In the genomic region with DNA sequence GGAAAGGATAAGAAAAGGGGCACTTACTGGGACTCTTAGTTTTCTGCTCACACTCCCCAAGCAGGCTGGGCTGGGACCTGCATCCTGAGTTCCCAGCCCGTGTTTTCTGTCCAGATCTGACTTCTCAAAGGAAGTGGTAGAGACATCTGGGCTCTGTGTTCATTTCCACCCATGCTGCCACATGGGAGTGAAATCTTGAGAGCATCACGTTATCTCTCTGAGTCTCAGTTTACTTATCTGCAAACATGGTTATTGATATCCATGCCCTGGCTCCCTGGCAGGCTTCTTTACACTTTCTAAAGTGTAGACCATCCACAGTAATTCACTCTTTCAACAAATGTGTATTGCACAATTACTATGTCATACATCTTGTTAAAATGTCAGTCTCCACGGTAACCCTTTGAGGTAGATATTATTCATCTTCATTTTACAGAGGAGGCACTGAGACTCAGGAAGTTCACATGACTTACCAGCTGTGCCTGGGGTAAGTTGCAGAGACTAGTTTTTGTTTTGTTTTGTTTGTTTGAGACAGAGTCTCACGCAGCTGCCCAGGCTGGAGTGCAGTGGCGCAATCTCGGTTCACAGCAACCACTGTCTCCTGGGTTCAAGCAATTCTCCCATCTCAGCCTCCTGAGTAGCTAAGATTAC, we compare ENCODE assay signal across 8 cellular contexts. TPM values are rescaled to one million over a fixed set of nuclear protein-coding genes. Genes with fewer than 3 reads are reported as not detected.
DNase-seq lines count a peak whose midpoint lies in the region; ATAC-seq and TF ChIP-seq lines count a peak whose summit lies in the region.

No MANE protein-coding gene starts in this region.

- intact Hi-C loops in esophagus squamous epithelium (cut with DNase I) (no loop called here), dorsolateral prefrontal cortex (cut with DNase I) (no loop called here)

- peak overlapping the region; percentile 84 for H3K4me3 Mint-ChIP-seq in T-helper 17 cell

- H3K4me1 Mint-ChIP-seq in T-helper 17 cell, result peaks cover 35% of the 10 kb centered on the region

- TF ChIP-seq CTCF in GM12865 (IDR thresholded peaks at IDR 0.05; ENCODE audit: insufficient read depth, low read depth, low read length, missing control alignments) (no peak), HL-60 (IDR thresholded peaks at IDR 0.05; ENCODE audit: insufficient read depth, low read length) (no peak), esophagus squamous epithelium (IDR thresholded peaks at IDR 0.05) (no peak), suprapubic skin (IDR thresholded peaks at IDR 0.05) (no peak), dorsolateral prefrontal cortex (IDR thresholded peaks at IDR 0.05 in 54 of 56, conservative IDR thresholded peaks at IDR 0.05 in 2 of 56; ENCODE audit: low read depth in 1 of 56, partially characterized antibody in 56 of 56) (no peak)

- no peak for TF ChIP-seq EP300 in suprapubic skin (IDR thresholded peaks at IDR 0.05)

- DNase-seq in GM12865 (ENCODE audit: low read depth), result peak; percentile 88
- peak; percentile 75 to 87 for DNase-seq in HL-60 (ENCODE audit: low read depth in 1 of 2, low spot score in 1 of 2)
- no peak for DNase-seq in T-helper 17 cell
- DNase-seq in esophagus squamous epithelium (lab: John Stamatoyannopoulos, UW), result no peak
- DNase-seq in suprapubic skin (ENCODE audit: low spot score in 2 of 2), result no peak
- no peak for DNase-seq in DMS79 (lab: John Stamatoyannopoulos, UW)
- no peak for DNase-seq in NCI-H1048 (lab: John Stamatoyannopoulos, UW)
- DNase-seq in dorsolateral prefrontal cortex, result no peak

- H3K4me3 ChIP-seq in GM12865 (ENCODE audit: low read depth, low read length) (no peak overlapping the region; the same call in 1 of the 2 replicates), HL-60 (replicated peaks; ENCODE audit: insufficient read depth, low read length) (no peak overlapping the region), esophagus squamous epithelium (no peak overlapping the region), suprapubic skin (no peak overlapping the region), dorsolateral prefrontal cortex (no peak overlapping the region)

- peak overlapping the region; percentile 49 for H3K27ac ChIP-seq in HL-60 (replicated peaks)
- H3K27ac ChIP-seq in esophagus squamous epithelium, result peak overlapping the region; percentile 63 to 83 (median 68)
- H3K27ac ChIP-seq in suprapubic skin, result peak overlapping the region; percentile 55
- peak overlapping the region in 9 of 59 donors; percentile 0 to 42 (median 16) for H3K27ac ChIP-seq in dorsolateral prefrontal cortex

- WGBS in esophagus squamous epithelium, 2 donors, result 15 to 19% methylated on average over 6 of the region's 6 CpGs
- WGBS in suprapubic skin, result 49% methylated on average over 6 of the region's 6 CpGs

- peaks cover 27 to 53% (median 36%) of the 10 kb centered on the region in 3 donors for H3K4me1 ChIP-seq in esophagus squamous epithelium
- peaks cover 37% of the 10 kb centered on the region for H3K4me1 ChIP-seq in suprapubic skin

- H3K27me3 ChIP-seq in HL-60 (ENCODE audit: insufficient read depth, poor library complexity, severe bottlenecking), result no peaks in the 10 kb centered on the region
- H3K27me3 ChIP-seq in esophagus squamous epithelium, result no peaks in the 10 kb centered on the region
- no peaks in the 10 kb centered on the region for H3K27me3 ChIP-seq in suprapubic skin
- no peaks in the 10 kb centered on the region for H3K27me3 ChIP-seq in dorsolateral prefrontal cortex

- H3K9me3 ChIP-seq in T-helper 17 cell (ENCODE audit: control insufficient read depth, low read length, poor library complexity, severe bottlenecking), result no peaks in the 10 kb centered on the region
- no peaks in the 10 kb centered on the region for H3K9me3 ChIP-seq in esophagus squamous epithelium
- H3K9me3 ChIP-seq in suprapubic skin, result no peaks in the 10 kb centered on the region

- peak overlapping the region; percentile 96 for H3K27ac Mint-ChIP-seq in T-helper 17 cell

- ATAC-seq in T-helper 17 cell, result peak; percentile 51

- H3K27me3 Mint-ChIP-seq in T-helper 17 cell, result no peaks in the 10 kb centered on the region

- TF ChIP-seq POLR2A in esophagus squamous epithelium (IDR thresholded peaks at IDR 0.05) (peak in 1 of 4 donors; percentile 50), suprapubic skin (IDR thresholded peaks at IDR 0.05) (no peak)

- H3K36me3 ChIP-seq in esophagus squamous epithelium (peaks cover 0 to 6% (median 0%) of the 10 kb centered on the region in 3 donors), suprapubic skin (no peaks in the 10 kb centered on the region)

- no peaks in the 10 kb centered on the region for H3K36me3 Mint-ChIP-seq in T-helper 17 cell (ENCODE audit: low read depth)

RNA-seq across cellular contexts. Expression of gene ZNF688, which starts 3.4 kb away (rescaled TPM):
- total RNA-seq in T-helper 17 cell (10 to 100 TPM; 11.4 to 14.0 TPM), esophagus squamous epithelium (10 to 100 TPM in 2 of 4 donors, 1 to 10 TPM in 2; 5.4 to 15.3 (median 10.2) TPM), suprapubic skin (10 to 100 TPM in 3 of 4 donors, 1 to 10 TPM in 1; 9.9 to 33.0 (median 20.0) TPM), dorsolateral prefrontal cortex (10 to 100 TPM in 118 of 120 experiments, 1 to 10 TPM in 2; 9.8 to 27.9 (median 15.6) TPM)

RNA-seq across cellular contexts. Expression of gene ZNF764, which starts 9.9 kb away (rescaled TPM):
- total RNA-seq in T-helper 17 cell (10 to 100 TPM; 19.5 to 21.4 TPM), esophagus squamous epithelium (1 to 10 TPM; 4.7 to 8.3 (median 7.2) TPM), suprapubic skin (10 to 100 TPM in 1 of 4 donors, 1 to 10 TPM in 3; 5.5 to 10.5 (median 8.7) TPM), dorsolateral prefrontal cortex (10 to 100 TPM in 102 of 120 experiments, 1 to 10 TPM in 18; 8.2 to 19.0 (median 11.5) TPM)

RNA-seq across cellular contexts. Expression of gene ZNF785, which starts 17.4 kb away (rescaled TPM):
- total RNA-seq in T-helper 17 cell (10 to 100 TPM in 1 of 2 donors, 1 to 10 TPM in 1; 8.5 to 11.7 TPM), esophagus squamous epithelium (10 to 100 TPM in 1 of 4 donors, 1 to 10 TPM in 3; 2.7 to 10.9 (median 5.6) TPM), suprapubic skin (10 to 100 TPM in 3 of 4 donors, 1 to 10 TPM in 1; 9.8 to 24.5 (median 11.2) TPM), dorsolateral prefrontal cortex (10 to 100 TPM; 16.4 to 51.1 (median 30.1) TPM)

RNA-seq across cellular contexts. Expression of gene ZNF747, which starts 33.5 kb away (rescaled TPM):
- total RNA-seq in T-helper 17 cell, result 1 to 10 TPM; 7.6 TPM
- total RNA-seq in esophagus squamous epithelium, result 10 to 100 TPM in 1 of 4 donors, 1 to 10 TPM in 3; 7.2 to 12.4 (median 8.3) TPM
- total RNA-seq in suprapubic skin, result 10 to 100 TPM in 3 of 4 donors, 1 to 10 TPM in 1; 9.4 to 15.4 (median 11.5) TPM
- 10 to 100 TPM in 115 of 120 experiments, 1 to 10 TPM in 5; 9.2 to 17.9 (median 12.6) TPM for total RNA-seq in dorsolateral prefrontal cortex

RNA-seq across cellular contexts. Expression of gene ZNF768, which starts 41.7 kb away (rescaled TPM):
- total RNA-seq in T-helper 17 cell (1 to 10 TPM; 5.1 to 5.3 TPM), esophagus squamous epithelium (10 to 100 TPM; 13.6 to 24.5 (median 20.6) TPM), suprapubic skin (10 to 100 TPM; 30.5 to 41.3 (median 36.6) TPM), dorsolateral prefrontal cortex (10 to 100 TPM; 22.6 to 71.7 (median 28.8) TPM)

Comparison
In these comparisons a context has a peak if more than half of its experiments do, and no peak if none do; other contexts are left out.
1. DNase-seq: peak in GM12865 (single experiment) and HL-60 (2 of 2); none in T-helper 17 cell (0 of 3), esophagus squamous epithelium (single experiment), suprapubic skin (0 of 2), DMS79 (single experiment), NCI-H1048 (single experiment) and dorsolateral prefrontal cortex (0 of 10).